1 cellular context compared by ENCODE assay signal in genomic region chr1:31239653-31240241, GRCh38.
A peak's percentile ranks its signal among the peaks of the same experiment; 100 is the strongest.
TF ChIP-seq lines count a peak whose summit lies in the region.

NKAIN1 (minus strand) TSS chr1:31239887; CDS start chr1:31239547, 340 bp downstream.

TF ChIP-seq in H1, 55 proteins besides CTCF, POLR2A, EP300 and RAD21 (continued from another document):
- TF ChIP-seq SP4 (IDR thresholded peaks at IDR 0.05; ENCODE audit: low read length) = no peak
- TF ChIP-seq TAF7 (optimal IDR thresholded peaks at IDR 0.05; ENCODE audit: borderline replicate concordance, low read depth, low read length) = peak; percentile 33
- TF ChIP-seq TEAD4 (IDR thresholded peaks at IDR 0.05; ENCODE audit: low read depth, low read length) = no peak
- no peak for TF ChIP-seq ATF2 (IDR thresholded peaks at IDR 0.05; ENCODE audit: low read length)
- no peak for TF ChIP-seq RFX5 (IDR thresholded peaks at IDR 0.05; ENCODE audit: borderline replicate concordance, low read depth, low read length)
- TF ChIP-seq KDM4A (IDR thresholded peaks at IDR 0.05; ENCODE audit: low read depth, low read length, severe bottlenecking) = no peak
- TF ChIP-seq CBX5 (IDR thresholded peaks at IDR 0.05; ENCODE audit: low read depth, low read length) = no peak
- no peak for TF ChIP-seq CEBPB (IDR thresholded peaks at IDR 0.05; ENCODE audit: low read depth, low read length)
- TF ChIP-seq ZNF274 (IDR thresholded peaks at IDR 0.05; ENCODE audit: borderline replicate concordance, extremely low read depth, low read length) = no peak
- no peak for TF ChIP-seq GTF2F1 (IDR thresholded peaks at IDR 0.05; ENCODE audit: borderline replicate concordance, low read depth, low read length)
- no peak for TF ChIP-seq TCF12 (IDR thresholded peaks at IDR 0.05; ENCODE audit: low read depth, low read length)
- no peak for TF ChIP-seq CBX8 (IDR thresholded peaks at IDR 0.05; ENCODE audit: borderline replicate concordance, low read depth, low read length)
- TF ChIP-seq TAF1 (IDR thresholded peaks at IDR 0.05; ENCODE audit: low read depth, low read length) = peak; percentile 80
- no peak for TF ChIP-seq EZH2 (IDR thresholded peaks at IDR 0.05; ENCODE audit: low read depth, low read length, severe bottlenecking)
- TF ChIP-seq CREB1 (IDR thresholded peaks at IDR 0.05) = peak; percentile 28; the same call in 1 of the 2 replicates
- no peak for TF ChIP-seq SIX5 (IDR thresholded peaks at IDR 0.05; ENCODE audit: low read depth, low read length)
- TF ChIP-seq BRCA1 (IDR thresholded peaks at IDR 0.05; ENCODE audit: low read depth, low read length) = no peak
- TF ChIP-seq CHD7 (IDR thresholded peaks at IDR 0.05; ENCODE audit: insufficient replicate concordance, low read length) = no peak
- peak; percentile 43 for TF ChIP-seq ASH2L (IDR thresholded peaks at IDR 0.05; ENCODE audit: low read length)
- no peak for TF ChIP-seq HDAC6 (IDR thresholded peaks at IDR 0.05; ENCODE audit: low read depth, low read length)
- TF ChIP-seq E2F6 (IDR thresholded peaks at IDR 0.05) = peak; percentile 52; the same call in 1 of the 2 replicates
- TF ChIP-seq POLR2AphosphoS5 (IDR thresholded peaks at IDR 0.05; ENCODE audit: low read depth, low read length) = peak; percentile 54; the same call in 1 of the 2 replicates
- no peak for TF ChIP-seq CHD2 (IDR thresholded peaks at IDR 0.05; ENCODE audit: low read length)
- TF ChIP-seq USF2 (IDR thresholded peaks at IDR 0.05; ENCODE audit: low read length) = peak; percentile 24
- peak; percentile 67; the same call in 1 of the 2 replicates for TF ChIP-seq RBBP5 (IDR thresholded peaks at IDR 0.05; ENCODE audit: borderline replicate concordance, low read depth, low read length)
- TF ChIP-seq GABPA (IDR thresholded peaks at IDR 0.05; ENCODE audit: borderline replicate concordance, insufficient read depth, low read length) = no peak
- TF ChIP-seq MAFK (IDR thresholded peaks at IDR 0.05; ENCODE audit: low read depth, low read length) = no peak
- TF ChIP-seq MAX (IDR thresholded peaks at IDR 0.05) = peak; percentile 92
- TF ChIP-seq JUN (IDR thresholded peaks at IDR 0.05; ENCODE audit: low read depth, low read length) = no peak
- TF ChIP-seq SP2 (IDR thresholded peaks at IDR 0.05; ENCODE audit: low read length) = no peak
- TF ChIP-seq SP1 (IDR thresholded peaks at IDR 0.05; ENCODE audit: low read depth, low read length) = no peak
- peak; percentile 54; the same call in 1 of the 2 replicates for TF ChIP-seq TBP (IDR thresholded peaks at IDR 0.05; ENCODE audit: low read depth, low read length)
- TF ChIP-seq PHF8 (conservative IDR thresholded peaks at IDR 0.05; ENCODE audit: low read depth, low read length) = peak; percentile 64; the same call in 1 of the 2 replicates
- TF ChIP-seq POU5F1 (IDR thresholded peaks at IDR 0.05; ENCODE audit: low read depth, low read length) = no peak
- TF ChIP-seq NRF1 (IDR thresholded peaks at IDR 0.05; ENCODE audit: low read depth, low read length) = no peak
- no peak for TF ChIP-seq CTBP2 (IDR thresholded peaks at IDR 0.05; ENCODE audit: borderline replicate concordance, insufficient read depth, insufficient read length, low read length)
- no peak for TF ChIP-seq NANOG (IDR thresholded peaks at IDR 0.05; ENCODE audit: insufficient read depth, low read depth, low read length, poor library complexity, severe bottlenecking)
- no peak for TF ChIP-seq SIRT6 (IDR thresholded peaks at IDR 0.05; ENCODE audit: low read length)
- TF ChIP-seq RNF2 (IDR thresholded peaks at IDR 0.05; ENCODE audit: borderline replicate concordance, low read depth, low read length, missing control alignments, poor library complexity, severe bottlenecking) = no peak
- no peak for TF ChIP-seq SRF (IDR thresholded peaks at IDR 0.05; ENCODE audit: low read depth, low read length)
- no peak for TF ChIP-seq EGR1 (IDR thresholded peaks at IDR 0.05; ENCODE audit: borderline replicate concordance, low read depth, low read length)
- no peak for TF ChIP-seq BACH1 (IDR thresholded peaks at IDR 0.05; ENCODE audit: low read length)
- no peak for TF ChIP-seq FOSL1 (IDR thresholded peaks at IDR 0.05; ENCODE audit: insufficient read depth, low read depth, low read length)
- TF ChIP-seq SAP30 (IDR thresholded peaks at IDR 0.05; ENCODE audit: insufficient read depth, insufficient replicate concordance, low read length) = no peak
- no peak for TF ChIP-seq KDM5A (IDR thresholded peaks at IDR 0.05; ENCODE audit: low read length)
- TF ChIP-seq SUZ12 (IDR thresholded peaks at IDR 0.05; ENCODE audit: low read length) = no peak
- no peak for TF ChIP-seq YY1 (IDR thresholded peaks at IDR 0.05; ENCODE audit: low read depth, low read length)
- TF ChIP-seq HDAC2 (IDR thresholded peaks at IDR 0.05; ENCODE audit: borderline replicate concordance in 1 of 2, low read depth in 2 of 2, low read length in 2 of 2) = peak in 1 of 2 experiments; percentile 65; a peak in 1 of 4 replicates
